Comparison of ENCODE assay signal across 1 cellular context in genomic region chr18:74499633-74500032, GRCh38.
TF ChIP-seq lines count a peak whose summit lies in the region.

No MANE protein-coding gene starts in this region.

TF ChIP-seq in GM12878, 131 proteins besides CTCF, POLR2A, EP300 and RAD21 (continued from another document):
- TF ChIP-seq, protein P1, sequence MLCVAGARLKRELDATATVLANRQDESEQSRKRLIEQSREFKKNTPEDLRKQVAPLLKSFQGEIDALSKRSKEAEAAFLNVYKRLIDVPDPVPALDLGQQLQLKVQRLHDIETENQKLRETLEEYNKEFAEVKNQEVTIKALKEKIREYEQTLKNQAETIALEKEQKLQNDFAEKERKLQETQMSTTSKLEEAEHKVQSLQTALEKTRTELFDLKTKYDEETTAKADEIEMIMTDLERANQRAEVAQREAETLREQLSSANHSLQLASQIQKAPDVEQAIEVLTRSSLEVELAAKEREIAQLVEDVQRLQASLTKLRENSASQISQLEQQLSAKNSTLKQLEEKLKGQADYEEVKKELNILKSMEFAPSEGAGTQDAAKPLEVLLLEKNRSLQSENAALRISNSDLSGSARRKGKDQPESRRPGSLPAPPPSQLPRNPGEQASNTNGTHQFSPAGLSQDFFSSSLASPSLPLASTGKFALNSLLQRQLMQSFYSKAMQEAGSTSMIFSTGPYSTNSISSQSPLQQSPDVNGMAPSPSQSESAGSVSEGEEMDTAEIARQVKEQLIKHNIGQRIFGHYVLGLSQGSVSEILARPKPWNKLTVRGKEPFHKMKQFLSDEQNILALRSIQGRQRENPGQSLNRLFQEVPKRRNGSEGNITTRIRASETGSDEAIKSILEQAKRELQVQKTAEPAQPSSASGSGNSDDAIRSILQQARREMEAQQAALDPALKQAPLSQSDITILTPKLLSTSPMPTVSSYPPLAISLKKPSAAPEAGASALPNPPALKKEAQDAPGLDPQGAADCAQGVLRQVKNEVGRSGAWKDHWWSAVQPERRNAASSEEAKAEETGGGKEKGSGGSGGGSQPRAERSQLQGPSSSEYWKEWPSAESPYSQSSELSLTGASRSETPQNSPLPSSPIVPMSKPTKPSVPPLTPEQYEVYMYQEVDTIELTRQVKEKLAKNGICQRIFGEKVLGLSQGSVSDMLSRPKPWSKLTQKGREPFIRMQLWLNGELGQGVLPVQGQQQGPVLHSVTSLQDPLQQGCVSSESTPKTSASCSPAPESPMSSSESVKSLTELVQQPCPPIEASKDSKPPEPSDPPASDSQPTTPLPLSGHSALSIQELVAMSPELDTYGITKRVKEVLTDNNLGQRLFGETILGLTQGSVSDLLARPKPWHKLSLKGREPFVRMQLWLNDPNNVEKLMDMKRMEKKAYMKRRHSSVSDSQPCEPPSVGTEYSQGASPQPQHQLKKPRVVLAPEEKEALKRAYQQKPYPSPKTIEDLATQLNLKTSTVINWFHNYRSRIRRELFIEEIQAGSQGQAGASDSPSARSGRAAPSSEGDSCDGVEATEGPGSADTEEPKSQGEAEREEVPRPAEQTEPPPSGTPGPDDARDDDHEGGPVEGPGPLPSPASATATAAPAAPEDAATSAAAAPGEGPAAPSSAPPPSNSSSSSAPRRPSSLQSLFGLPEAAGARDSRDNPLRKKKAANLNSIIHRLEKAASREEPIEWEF (IDR thresholded peaks at IDR 0.05; ENCODE audit: insufficient replicate concordance, low read depth, low read length) = no peak
- TF ChIP-seq CHD1 (IDR thresholded peaks at IDR 0.05; ENCODE audit: low read depth, low read length) = no peak
- no peak; a peak in 1 of 4 replicates for TF ChIP-seq ETV6 (conservative IDR thresholded peaks at IDR 0.05 in 1 of 2, IDR thresholded peaks at IDR 0.05 in 1 of 2; ENCODE audit: borderline replicate concordance in 1 of 2, low read depth in 1 of 2)
- no peak for TF ChIP-seq HDAC2 (IDR thresholded peaks at IDR 0.05)
- no peak for TF ChIP-seq BACH1 (IDR thresholded peaks at IDR 0.05; ENCODE audit: borderline replicate concordance)
- TF ChIP-seq BMI1 (IDR thresholded peaks at IDR 0.05; ENCODE audit: borderline replicate concordance) = no peak
- TF ChIP-seq ASH2L (IDR thresholded peaks at IDR 0.05; ENCODE audit: borderline replicate concordance, low read depth) = 0 out of 2 replicates have a peak, but pooled peaks have one; percentile 45
- TF ChIP-seq ELK1 (IDR thresholded peaks at IDR 0.05; ENCODE audit: low read depth, low read length) = no peak
- no peak for TF ChIP-seq JUND (IDR thresholded peaks at IDR 0.05; ENCODE audit: low read depth, low read length)
TF ChIP-seq in GM12878: peak in this region for 24.
